37 cellular contexts compared by ENCODE assay signal in genomic region chr4:10386044-10386443, GRCh38.
"Had no signal": no experiment of that assay in that cellular context is flagged by ENCODE, and none has a peak within 500 bp of the region (broad histone marks: within the 10 kb centered on the region; RNA-seq: fewer than 3 reads in every experiment).

No MANE protein-coding gene starts in this region.

- DNase-seq: activated CD4-positive, alpha-beta memory T cell treated with anti-CD3 and anti-CD28 coated beads for 36 hours; activated CD4-positive, alpha-beta T cell treated with anti-CD3 and anti-CD28 coated beads for 36 hours; activated CD4-positive, alpha-beta T cell treated with anti-CD3 and anti-CD28 coated beads, Interleukin-2, amount 10 ng/mL, durations not matched to agents 24 days and 14 days; activated CD4-positive, CD25-positive, alpha-beta regulatory T cell; activated CD4-positive, CD25-positive, alpha-beta regulatory T cell treated with anti-CD3 and anti-CD28 coated beads, Interleukin-2, amount 50 U/mL, for 72 hours; activated CD8-positive, alpha-beta memory T cell treated with anti-CD3 and anti-CD28 coated beads, Interleukin-2, amount 10 ng/mL, durations not matched to agents 7 days and 5 days; activated CD8-positive, alpha-beta memory T cell treated with anti-CD3 and anti-CD28 coated beads, Interleukin-2, amount 50 U/mL, for 4 hours; activated CD8-positive, alpha-beta T cell treated with anti-CD3 and anti-CD28 coated beads, Interleukin-2, amount 10 ng/mL, durations not matched to agents 7 days and 5 days; activated effector memory CD4-positive, alpha-beta T cell treated with anti-CD3 and anti-CD28 coated beads, Interleukin-2, amount 50 U/mL, for 16 hours; activated naive CD4-positive, alpha-beta T cell treated with anti-CD3 and anti-CD28 coated beads for 36 hours; activated naive CD8-positive, alpha-beta T cell treated with anti-CD3 and anti-CD28 coated beads for 36 hours; activated naive CD8-positive, alpha-beta T cell treated with anti-CD3 and anti-CD28 coated beads, Interleukin-2, amount 50 U/mL, for 24 hours; activated T-cell treated with anti-CD3 and anti-CD28 coated beads, Interleukin-2, amount 50 U/mL, for 1 hour; activated T-cell treated with anti-CD3 and anti-CD28 coated beads, Interleukin-2, amount 50 U/mL, for 48 hours; adrenal gland; amygdala; aorta; body of pancreas; dorsolateral prefrontal cortex; effector memory CD4-positive, alpha-beta T cell; endodermal cell; foreskin fibroblast; glutamatergic neuron; heart left ventricle; T-cell; T1000 had no signal

- FAIRE-seq: frontal cortex had no signal

- H3K9me3 ChIP-seq: adrenal gland, body of pancreas had no signal

- H3K27ac ChIP-seq: adrenal gland, body of pancreas, cardiac muscle cell, coronary artery, dorsolateral prefrontal cortex, heart left ventricle had no signal

- H3K4me3 Mint-ChIP-seq: activated CD4-positive, alpha-beta memory T cell treated with anti-CD3 and anti-CD28 coated beads for 36 hours; activated CD4-positive, alpha-beta T cell treated with anti-CD3 and anti-CD28 coated beads for 36 hours; activated CD4-positive, alpha-beta T cell treated with anti-CD3 and anti-CD28 coated beads, Interleukin-2, amount 10 ng/mL, durations not matched to agents 24 days and 14 days; activated CD8-positive, alpha-beta memory T cell treated with anti-CD3 and anti-CD28 coated beads, Interleukin-2, amount 10 ng/mL, durations not matched to agents 7 days and 5 days; activated CD8-positive, alpha-beta T cell treated with anti-CD3 and anti-CD28 coated beads, Interleukin-2, amount 10 ng/mL, durations not matched to agents 7 days and 5 days; activated naive CD4-positive, alpha-beta T cell treated with anti-CD3 and anti-CD28 coated beads for 36 hours; activated naive CD4-positive, alpha-beta T cell treated with anti-CD3 and anti-CD28 coated beads, Interleukin-2, amount 50 U/mL, for 24 hours; activated naive CD8-positive, alpha-beta T cell treated with anti-CD3 and anti-CD28 coated beads for 36 hours; activated naive CD8-positive, alpha-beta T cell treated with anti-CD3 and anti-CD28 coated beads, Interleukin-2, amount 50 U/mL, for 24 hours; activated T-helper 1 cell treated with anti-CD3 and anti-CD28 coated beads, Interleukin-12 subunit alpha, Interleukin-12 subunit beta, Interleukin-2, Interleukin-4 antibody, amounts not matched to agents 30 ng/mL and 10 ng/mL and 1 ng/mL, durations not matched to agents 14 hours and 24 hours and 36 hours; central memory CD8-positive, alpha-beta T cell; dendritic cell treated with granulocyte-macrophage colony-stimulating factor and Interleukin-4, amounts not matched to agents 40 ng/mL and 50 ng/mL, for 4 days; endodermal cell; T-cell; T-helper 1 cell treated with Interleukin-12 subunit alpha and Interleukin-12 subunit beta and Interleukin-4 antibody, amounts not matched to agents 30 μg/mL and 1 μg/mL, for 36 hours; T-helper 2 cell treated with Interferon-gamma antibody and Interleukin-4, amounts not matched to agents 5 μg/mL and 100 μg/mL, for 36 hours had no signal

- H3K27me3 ChIP-seq: adrenal gland, body of pancreas, cardiac muscle cell, dorsolateral prefrontal cortex, heart left ventricle had no signal

- H3K27ac Mint-ChIP-seq: activated CD4-positive, alpha-beta memory T cell treated with anti-CD3 and anti-CD28 coated beads for 36 hours; activated CD4-positive, alpha-beta T cell treated with anti-CD3 and anti-CD28 coated beads for 36 hours; activated CD4-positive, alpha-beta T cell treated with anti-CD3 and anti-CD28 coated beads, Interleukin-2, amount 10 ng/mL, durations not matched to agents 24 days and 14 days; activated CD8-positive, alpha-beta memory T cell treated with anti-CD3 and anti-CD28 coated beads, Interleukin-2, amount 10 ng/mL, durations not matched to agents 7 days and 5 days; activated CD8-positive, alpha-beta T cell treated with anti-CD3 and anti-CD28 coated beads, Interleukin-2, amount 10 ng/mL, durations not matched to agents 7 days and 5 days; activated naive CD4-positive, alpha-beta T cell treated with anti-CD3 and anti-CD28 coated beads for 36 hours; activated naive CD4-positive, alpha-beta T cell treated with anti-CD3 and anti-CD28 coated beads, Interleukin-2, amount 50 U/mL, for 24 hours; activated naive CD8-positive, alpha-beta T cell treated with anti-CD3 and anti-CD28 coated beads for 36 hours; activated naive CD8-positive, alpha-beta T cell treated with anti-CD3 and anti-CD28 coated beads, Interleukin-2, amount 50 U/mL, for 24 hours; activated T-helper 1 cell treated with anti-CD3 and anti-CD28 coated beads, Interleukin-12 subunit alpha, Interleukin-12 subunit beta, Interleukin-2, Interleukin-4 antibody, amounts not matched to agents 30 ng/mL and 10 ng/mL and 1 ng/mL, durations not matched to agents 14 hours and 24 hours and 36 hours; activated T-helper 2 cell treated with anti-CD3 and anti-CD28 coated beads, Interferon-gamma antibody, Interleukin-2, Interleukin-4, amounts not matched to agents 10 μg/mL and 5 μg/mL and 100 μg/mL, durations not matched to agents 14 hours and 24 hours and 36 hours; dendritic cell treated with granulocyte-macrophage colony-stimulating factor and Interleukin-4, amounts not matched to agents 40 ng/mL and 50 ng/mL, for 4 days; endodermal cell; T-cell; T-helper 1 cell treated with Interleukin-12 subunit alpha and Interleukin-12 subunit beta and Interleukin-4 antibody, amounts not matched to agents 30 μg/mL and 1 μg/mL, for 36 hours; T-helper 2 cell treated with Interferon-gamma antibody and Interleukin-4, amounts not matched to agents 5 μg/mL and 100 μg/mL, for 36 hours had no signal

- H3K4me1 ChIP-seq: adrenal gland, body of pancreas, heart left ventricle had no signal

- H3K36me3 ChIP-seq: adrenal gland, cardiac muscle cell, heart left ventricle had no signal

- ATAC-seq: activated CD4-positive, alpha-beta T cell treated with anti-CD3 and anti-CD28 coated beads for 36 hours; activated CD8-positive, alpha-beta memory T cell treated with anti-CD3 and anti-CD28 coated beads, Interleukin-2, amount 10 ng/mL, durations not matched to agents 7 days and 5 days; activated CD8-positive, alpha-beta T cell treated with anti-CD3 and anti-CD28 coated beads, Interleukin-2, amount 10 ng/mL, durations not matched to agents 7 days and 5 days; activated naive CD8-positive, alpha-beta T cell treated with anti-CD3 and anti-CD28 coated beads, Interleukin-2, amount 50 U/mL, for 24 hours; body of pancreas; esophagus mucosa; heart left ventricle; T-cell had no signal

- H3K36me3 Mint-ChIP-seq: activated CD4-positive, alpha-beta memory T cell treated with anti-CD3 and anti-CD28 coated beads for 36 hours; activated CD8-positive, alpha-beta memory T cell treated with anti-CD3 and anti-CD28 coated beads, Interleukin-2, amount 10 ng/mL, durations not matched to agents 7 days and 5 days; activated naive CD4-positive, alpha-beta T cell treated with anti-CD3 and anti-CD28 coated beads, Interleukin-2, amount 50 U/mL, for 24 hours had no signal

- H3K27me3 Mint-ChIP-seq: activated CD4-positive, alpha-beta memory T cell treated with anti-CD3 and anti-CD28 coated beads for 36 hours; activated CD4-positive, alpha-beta T cell treated with anti-CD3 and anti-CD28 coated beads for 36 hours; activated naive CD4-positive, alpha-beta T cell treated with anti-CD3 and anti-CD28 coated beads, Interleukin-2, amount 50 U/mL, for 24 hours; activated naive CD8-positive, alpha-beta T cell treated with anti-CD3 and anti-CD28 coated beads for 36 hours; dendritic cell treated with granulocyte-macrophage colony-stimulating factor and Interleukin-4, amounts not matched to agents 40 ng/mL and 50 ng/mL, for 4 days had no signal

- H3K4me3 ChIP-seq: adrenal gland, body of pancreas, cardiac muscle cell, coronary artery, dorsolateral prefrontal cortex, heart left ventricle had no signal

- H3K4me1 Mint-ChIP-seq: activated CD4-positive, alpha-beta T cell treated with anti-CD3 and anti-CD28 coated beads for 36 hours; activated CD4-positive, alpha-beta T cell treated with anti-CD3 and anti-CD28 coated beads, Interleukin-2, amount 10 ng/mL, durations not matched to agents 24 days and 14 days; activated CD8-positive, alpha-beta memory T cell treated with anti-CD3 and anti-CD28 coated beads, Interleukin-2, amount 10 ng/mL, durations not matched to agents 7 days and 5 days; activated naive CD4-positive, alpha-beta T cell treated with anti-CD3 and anti-CD28 coated beads, Interleukin-2, amount 50 U/mL, for 24 hours; activated naive CD8-positive, alpha-beta T cell treated with anti-CD3 and anti-CD28 coated beads for 36 hours; activated naive CD8-positive, alpha-beta T cell treated with anti-CD3 and anti-CD28 coated beads, Interleukin-2, amount 50 U/mL, for 24 hours; central memory CD8-positive, alpha-beta T cell; T-cell had no signal
